9 cellular contexts compared by ENCODE assay signal in genomic region chr16:70529051-70529777, GRCh38. TPM values are rescaled to one million over a fixed set of nuclear protein-coding genes. Genes with fewer than 3 reads are reported as not detected.
A peak's percentile ranks its signal among the peaks of the same experiment; 100 is the strongest.
DNase-seq lines count a peak whose midpoint lies in the region; ATAC-seq and TF ChIP-seq lines count a peak whose summit lies in the region.
"Had no signal": no experiment of that assay in that cellular context is flagged by ENCODE, and none has a peak within 500 bp of the region (broad histone marks: within the 10 kb centered on the region; RNA-seq: fewer than 3 reads in every experiment).

No MANE protein-coding gene starts in this region.

- DNase-seq in A673 (ENCODE audit: low spot score) (peak; percentile 80), G401 (ENCODE audit: low spot score) (peak; percentile 73), Panc1 (ENCODE audit: low read depth, low spot score) (no peak), dermis microvascular lymphatic vessel endothelial cell (ENCODE audit: low read depth in 2 of 2) (peak; percentile 37 to 68)

- H3K27ac ChIP-seq in A673 (ENCODE audit: low read depth, low read length, poor library complexity, severe bottlenecking) (peak overlapping the region; percentile 8), Panc1 (ENCODE audit: low read length) (no peak overlapping the region)
- H3K27ac ChIP-seq: HL-60 had no signal

- H3K27me3 ChIP-seq in A673 (replicated peaks; ENCODE audit: insufficient read depth, low read depth, low read length, poor library complexity) = no peaks in the 10 kb centered on the region
- H3K27me3 ChIP-seq in Panc1 (ENCODE audit: control insufficient read depth, insufficient read depth, low read length) = no peaks in the 10 kb centered on the region

- H3K9me3 ChIP-seq in A673 (ENCODE audit: low read depth, low read length, poor library complexity, severe bottlenecking) (no peaks in the 10 kb centered on the region), Panc1 (ENCODE audit: control insufficient read depth, insufficient read depth, low read depth, low read length) (no peaks in the 10 kb centered on the region)

- peaks cover 37% of the 10 kb centered on the region for H3K4me1 Mint-ChIP-seq in nephron

- peaks cover 64% of the 10 kb centered on the region for H3K36me3 Mint-ChIP-seq in nephron (ENCODE audit: low read depth)

- ATAC-seq in Panc1 = no peak
- no peak for ATAC-seq in GM21390 (IDR thresholded peaks at IDR 0.05; ENCODE audit: unreplicated experiment)
- no peak for ATAC-seq in HG03457 (IDR thresholded peaks at IDR 0.05; ENCODE audit: unreplicated experiment)
- no peak for ATAC-seq in GM19328 (IDR thresholded peaks at IDR 0.05; ENCODE audit: unreplicated experiment)

- no peaks in the 10 kb centered on the region for H3K9me3 Mint-ChIP-seq in nephron

- peak overlapping the region in 2 of 3 experiments; percentile 24 to 49 for H3K27ac Mint-ChIP-seq in nephron

- peaks cover 87% of the 10 kb centered on the region for H3K36me3 ChIP-seq in A673 (ENCODE audit: insufficient read depth, low read length, poor library complexity, severe bottlenecking)
- H3K36me3 ChIP-seq in Panc1 (ENCODE audit: control insufficient read depth, insufficient read depth, low read length) = peaks cover 33% of the 10 kb centered on the region

- H3K27me3 Mint-ChIP-seq in nephron (ENCODE audit: low read depth) = no peaks in the 10 kb centered on the region

- POLR2A ChIA-PET in A673 (lab: Charles Lee; ENCODE audit: low non-redundant PET) (no interaction called here), Panc1 (lab: Charles Lee) (no interaction called here)

- peak overlapping the region; percentile 21 to 60 (median 46) for H3K4me3 Mint-ChIP-seq in nephron

- BruUV-seq in A673 (replicated peaks; lab: Mats Ljungman, UMichigan) (no TSS peak), Panc1 (replicated peaks; lab: Mats Ljungman, UMichigan) (no TSS peak)

- CTCF ChIA-PET in A673 (lab: Charles Lee) = interaction anchor here (0.5 kb wide), 1 partner anchor 10 kb away, joined by 7 read pairs; no protein-coding TSS in a partner anchor
- CTCF ChIA-PET in Panc1 (lab: Charles Lee) = no interaction called here

- intact Hi-C loops in A673 (cut with micrococcal nuclease; ENCODE audit: unreplicated experiment) (loop anchor here (10.0 kb wide), 1 partner anchor 126 kb away; no protein-coding TSS in a partner anchor), Panc1 (cut with micrococcal nuclease; ENCODE audit: unreplicated experiment) (no loop called here)

- in situ Hi-C loops in G401 (cut with HindIII; ENCODE audit: low sequenced_read_pairs) = no loop called here
- in situ Hi-C loops in Panc1 (cut with HindIII; ENCODE audit: low pct_unique_long_range_greater_than_20kb, low sequenced_read_pairs) = no loop called here

- TF ChIP-seq CTCF in A673 (conservative IDR thresholded peaks at IDR 0.05; ENCODE audit: low read depth, low read length) (peak; percentile 68), Panc1 (IDR thresholded peaks at IDR 0.05) (peak; percentile 59; the same call in 1 of the 2 replicates), nephron (IDR thresholded peaks at IDR 0.05; ENCODE audit: unreplicated experiment in 3 of 3) (peak; percentile 41 to 59 (median 49))

- no peak overlapping the region for H3K4me3 ChIP-seq in A673 (ENCODE audit: low read depth, low read length, poor library complexity, severe bottlenecking)
- no peak overlapping the region for H3K4me3 ChIP-seq in Panc1 (ENCODE audit: low read depth in 2 of 2, low read length in 2 of 2)

- H3K4me1 ChIP-seq in A673 (ENCODE audit: insufficient read depth, low read length, poor library complexity, severe bottlenecking) = peaks cover 31% of the 10 kb centered on the region
- peaks cover 10% of the 10 kb centered on the region for H3K4me1 ChIP-seq in Panc1 (ENCODE audit: control insufficient read depth, insufficient read depth, low read length)

RNA-seq across cellular contexts. Expression of gene SF3B3, which starts 5.6 kb away (rescaled TPM):
- total RNA-seq in A673 (2021) (518 and 571 TPM in 2 replicates), Panc1 (2021; ENCODE audit: unreplicated experiment) (253 TPM), dermis microvascular lymphatic vessel endothelial cell (62.3 and 82.3 TPM in 2 replicates)
- 43.6 and 98.0 TPM in 2 replicates for total RNA-seq in G401 (2014; rRNA removed; shearing (Covaris generic))
- 155 TPM for polyA plus RNA-seq in Panc1 (2012; ENCODE audit: insufficient read length)

RNA-seq across cellular contexts. Expression of gene COG4, which starts 5.9 kb away (rescaled TPM):
- total RNA-seq in A673 (2021) (68.6 and 82.4 TPM in 2 replicates), Panc1 (2021; ENCODE audit: unreplicated experiment) (45.4 TPM), dermis microvascular lymphatic vessel endothelial cell (63.2 and 75.5 TPM in 2 replicates)
- total RNA-seq in G401 (2014; rRNA removed; shearing (Covaris generic)) = 79.5 and 97.0 TPM in 2 replicates
- polyA plus RNA-seq in Panc1 (2012; ENCODE audit: insufficient read length) = 36.2 TPM
